Comparison of ENCODE assay signal across 24 cellular contexts in the genomic region with DNA sequence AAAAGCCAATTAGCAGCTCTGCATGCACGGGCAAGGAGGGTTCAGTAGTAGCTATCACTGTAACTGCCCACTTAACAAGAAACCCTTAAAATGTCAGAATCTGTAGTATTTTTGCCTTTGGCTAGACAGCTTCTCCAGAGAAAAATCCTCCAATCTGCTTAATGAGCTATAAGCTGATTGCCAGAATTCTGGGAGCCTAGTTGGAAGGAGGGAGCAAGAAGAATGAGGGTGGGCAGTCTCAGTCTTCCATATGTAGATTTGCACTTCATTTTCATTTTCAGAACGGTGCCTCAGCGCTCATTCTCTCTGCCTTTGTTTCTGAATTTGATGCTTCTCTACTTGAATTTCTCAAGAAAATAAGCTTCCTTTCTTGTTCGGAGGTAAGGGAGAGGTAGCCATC.
"Had no signal": no experiment of that assay in that cellular context is flagged by ENCODE, and none has a peak within 500 bp of the region (broad histone marks: within the 10 kb centered on the region; RNA-seq: fewer than 3 reads in every experiment).

No MANE protein-coding gene starts in this region.

- H3K36me3 Mint-ChIP-seq: activated naive CD4-positive, alpha-beta T cell treated with anti-CD3 and anti-CD28 coated beads, Interleukin-2, amount 50 U/mL, for 72 hours; natural killer cell treated with Interleukin-12 subunit alpha and Interleukin-12 subunit beta and Interleukin-15 and Interleukin-18, amount 100 ng/mL, for 72 hours had no signal

- H3K27ac Mint-ChIP-seq: activated naive CD4-positive, alpha-beta T cell treated with anti-CD3 and anti-CD28 coated beads, Interleukin-2, amount 50 U/mL, for 72 hours; effector memory CD8-positive, alpha-beta T cell; natural killer cell treated with Interleukin-12 subunit alpha and Interleukin-12 subunit beta and Interleukin-15 and Interleukin-18, amount 100 ng/mL, for 72 hours; stimulated activated naive CD8-positive, alpha-beta T cell treated with anti-CD3 and anti-CD28 coated beads, Interleukin-15, Interleukin-2, amounts not matched to agents 100 ng/mL and 50 ng/mL, for 24 hours had no signal

- H3K4me3 Mint-ChIP-seq: central memory CD8-positive, alpha-beta T cell; effector memory CD8-positive, alpha-beta T cell; natural killer cell treated with Interleukin-12 subunit alpha and Interleukin-12 subunit beta and Interleukin-15 and Interleukin-18, amount 100 ng/mL, for 72 hours; stimulated activated naive CD8-positive, alpha-beta T cell treated with anti-CD3 and anti-CD28 coated beads, Interleukin-15, Interleukin-2, amounts not matched to agents 100 ng/mL and 50 ng/mL, for 24 hours had no signal

- H3K4me1 ChIP-seq: esophagus muscularis mucosa, psoas muscle, thyroid gland, upper lobe of right lung had no signal

- DNase-seq: activated CD4-positive, alpha-beta T cell treated with anti-CD3 and anti-CD28 coated beads for 4 hours; activated CD4-positive, alpha-beta T cell treated with anti-CD3 and anti-CD28 coated beads, Interleukin-2, amount 50 U/mL, for 48 hours; activated CD4-positive, CD25-positive, alpha-beta regulatory T cell; activated gamma-delta T cell; aorta; brain microvascular endothelial cell; effector memory CD8-positive, alpha-beta T cell; hippocampal formation; left ventricle myocardium superior; mammary epithelial cell; ovary; psoas muscle; right cardiac atrium; stimulated activated CD4-positive, alpha-beta T cell treated with anti-CD3 and anti-CD28 coated beads, Interleukin-1b, Interleukin-23, amount 100 ng/mL, for 48 hours; substantia nigra; T-helper 9 cell; thyroid gland; upper lobe of right lung had no signal

- H3K27me3 Mint-ChIP-seq: central memory CD8-positive, alpha-beta T cell; effector memory CD8-positive, alpha-beta T cell had no signal

- H3K4me3 ChIP-seq: esophagus muscularis mucosa, ovary, psoas muscle, thyroid gland, upper lobe of right lung had no signal

- ATAC-seq: activated naive CD4-positive, alpha-beta T cell treated with anti-CD3 and anti-CD28 coated beads, Interleukin-2, amount 50 U/mL, for 72 hours; effector memory CD8-positive, alpha-beta T cell; left ventricle myocardium superior; natural killer cell treated with Interleukin-12 subunit alpha and Interleukin-12 subunit beta and Interleukin-15 and Interleukin-18, amount 100 ng/mL, for 72 hours; psoas muscle; right cardiac atrium; upper lobe of right lung had no signal

- H3K9me3 ChIP-seq: esophagus muscularis mucosa, neutrophil, psoas muscle, thyroid gland, upper lobe of right lung had no signal

- H3K27me3 ChIP-seq: brain microvascular endothelial cell, esophagus muscularis mucosa, ovary, thyroid gland, upper lobe of right lung had no signal

- H3K27ac ChIP-seq: brain microvascular endothelial cell, esophagus muscularis mucosa, neutrophil, ovary, psoas muscle, thyroid gland, upper lobe of right lung had no signal

- H3K9me3 Mint-ChIP-seq: activated naive CD4-positive, alpha-beta T cell treated with anti-CD3 and anti-CD28 coated beads, Interleukin-2, amount 50 U/mL, for 72 hours; central memory CD8-positive, alpha-beta T cell; effector memory CD8-positive, alpha-beta T cell; natural killer cell treated with Interleukin-12 subunit alpha and Interleukin-12 subunit beta and Interleukin-15 and Interleukin-18, amount 100 ng/mL, for 72 hours; stimulated activated naive CD8-positive, alpha-beta T cell treated with anti-CD3 and anti-CD28 coated beads, Interleukin-15, Interleukin-2, amounts not matched to agents 100 ng/mL and 50 ng/mL, for 24 hours had no signal

- H3K36me3 ChIP-seq: ovary, thyroid gland, upper lobe of right lung had no signal
